In the genomic region with DNA sequence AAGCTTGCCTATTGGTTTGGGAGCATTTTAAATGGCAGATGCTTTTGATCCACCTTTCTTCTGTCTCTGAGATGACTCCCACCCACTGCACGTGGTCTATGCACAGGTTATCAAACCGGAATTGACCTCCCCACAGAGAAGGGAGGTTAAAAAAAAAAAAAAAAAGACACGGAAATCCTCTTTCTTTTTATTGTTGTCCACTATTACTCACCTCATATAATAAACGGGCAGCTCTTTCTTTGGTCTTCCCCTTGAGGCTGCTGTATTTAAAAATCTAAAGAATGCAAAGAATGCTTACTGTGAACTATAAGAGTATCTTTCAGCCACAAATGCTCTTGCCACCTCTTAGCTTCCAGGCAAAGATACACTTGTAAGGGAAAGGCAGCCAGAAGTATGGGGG, we compare ENCODE assay signal across 12 cellular contexts.
DNase-seq lines count a peak whose midpoint lies in the region; ATAC-seq, FAIRE-seq and TF ChIP-seq lines count a peak whose summit lies in the region.
"Had no signal": no experiment of that assay in that cellular context is flagged by ENCODE, and none has a peak within 500 bp of the region (broad histone marks: within the 10 kb centered on the region; RNA-seq: fewer than 3 reads in every experiment).

No MANE protein-coding gene starts in this region.

- ATAC-seq in foreskin keratinocyte (peak; percentile 59), HG03521 (IDR thresholded peaks at IDR 0.05; ENCODE audit: unreplicated experiment) (no peak)
- ATAC-seq: HepG2; naive thymus-derived CD4-positive, alpha-beta T cell had no signal

- H3K27me3 ChIP-seq in foreskin keratinocyte = no peaks in the 10 kb centered on the region

- peaks cover 11% of the 10 kb centered on the region for H3K4me1 ChIP-seq in foreskin keratinocyte

- in situ Hi-C loops in SK-MEL-5 (cut with HindIII; ENCODE audit: low pct_unique_long_range_greater_than_20kb, low sequenced_read_pairs) = no loop called here

- no peak for TF ChIP-seq CTCF in foreskin keratinocyte (conservative IDR thresholded peaks at IDR 0.05)

- DNase-seq in GM12892 (ENCODE audit: insufficient read length) (no peak), SK-MEL-5 (ENCODE audit: low read depth, low spot score) (peak; percentile 39), foreskin keratinocyte (peak; percentile 54 to 73), renal cortical epithelial cell (ENCODE audit: low read depth) (peak; percentile 87), NCI-H1436 treated with DMSO at 0.1 percent for 48 hours (lab: John Stamatoyannopoulos, UW) (no peak), DMS 273 (lab: John Stamatoyannopoulos, UW; ENCODE audit: unreplicated experiment) (no peak)
- no peak for DNase-seq in activated CD4-positive, alpha-beta T cell treated with anti-CD3 and anti-CD28 coated beads, Interleukin-2, amount 50 U/mL, for 4 hours
- DNase-seq: head of caudate nucleus; naive thymus-derived CD4-positive, alpha-beta T cell; stimulated activated naive CD8-positive, alpha-beta T cell treated with anti-CD3 and anti-CD28 coated beads, Interleukin-15, amount 100 ng/mL, for 72 hours had no signal

- no peak overlapping the region for H3K27ac ChIP-seq in foreskin keratinocyte

- TF ChIP-seq POLR2A in GM12892 (IDR thresholded peaks at IDR 0.05; ENCODE audit: low read depth, low read length) = no peak

- peak; percentile 54 for FAIRE-seq in GM12892 (lab: Jason Lieb, UNC)
- FAIRE-seq: HepG2 had no signal

Comparison
In these comparisons a context has a peak if more than half of its experiments do, and no peak if none do; other contexts are left out.
1. DNase-seq: peak in SK-MEL-5 (single experiment), foreskin keratinocyte (2 of 2) and renal cortical epithelial cell (single experiment); none in GM12892 (single experiment), activated CD4-positive, alpha-beta T cell treated with anti-CD3 and anti-CD28 coated beads, Interleukin-2, amount 50 U/mL, for 4 hours (0 of 2), NCI-H1436 treated with DMSO at 0.1 percent for 48 hours (single experiment) and DMS 273 (single experiment).